ENCODE assay signal across 1 cellular context in the genomic region with DNA sequence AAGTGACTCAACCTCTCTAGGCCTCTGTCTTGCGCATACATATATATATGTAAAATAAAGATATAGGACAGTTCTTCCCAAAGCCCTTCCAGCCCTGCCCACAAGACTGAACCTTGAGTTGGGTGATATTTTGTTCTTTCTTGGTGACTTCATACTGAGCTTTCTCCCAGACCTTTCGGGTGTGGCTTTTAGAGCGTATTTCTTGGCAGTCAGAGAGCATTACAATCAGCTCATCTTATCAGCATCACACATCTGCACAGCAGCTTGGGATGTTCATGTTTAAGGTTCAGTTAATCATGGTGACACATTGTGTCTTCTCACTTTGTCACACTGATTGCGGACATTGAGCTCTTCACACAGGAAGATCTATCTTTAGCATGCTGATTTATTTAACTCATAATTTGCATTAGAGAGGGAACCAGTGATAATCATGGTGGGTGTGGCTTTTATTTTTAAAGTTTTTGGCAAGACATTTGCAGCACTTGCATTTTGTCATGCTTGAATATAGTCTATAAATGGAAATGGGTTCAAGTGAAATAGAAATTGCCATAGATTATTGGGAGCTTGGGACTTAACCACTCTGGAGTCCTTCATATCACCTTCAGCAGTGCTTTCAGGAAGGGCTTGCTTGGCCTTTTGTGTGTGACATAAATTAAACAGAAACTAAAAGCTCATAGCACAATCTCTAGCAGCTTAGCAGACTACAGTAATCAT.
TF ChIP-seq lines count a peak whose summit lies in the region.

No MANE protein-coding gene starts in this region.

TF ChIP-seq in WTC11, 78 proteins besides CTCF, POLR2A, EP300 and RAD21 (continued from another document):
- TF ChIP-seq, protein P1, sequence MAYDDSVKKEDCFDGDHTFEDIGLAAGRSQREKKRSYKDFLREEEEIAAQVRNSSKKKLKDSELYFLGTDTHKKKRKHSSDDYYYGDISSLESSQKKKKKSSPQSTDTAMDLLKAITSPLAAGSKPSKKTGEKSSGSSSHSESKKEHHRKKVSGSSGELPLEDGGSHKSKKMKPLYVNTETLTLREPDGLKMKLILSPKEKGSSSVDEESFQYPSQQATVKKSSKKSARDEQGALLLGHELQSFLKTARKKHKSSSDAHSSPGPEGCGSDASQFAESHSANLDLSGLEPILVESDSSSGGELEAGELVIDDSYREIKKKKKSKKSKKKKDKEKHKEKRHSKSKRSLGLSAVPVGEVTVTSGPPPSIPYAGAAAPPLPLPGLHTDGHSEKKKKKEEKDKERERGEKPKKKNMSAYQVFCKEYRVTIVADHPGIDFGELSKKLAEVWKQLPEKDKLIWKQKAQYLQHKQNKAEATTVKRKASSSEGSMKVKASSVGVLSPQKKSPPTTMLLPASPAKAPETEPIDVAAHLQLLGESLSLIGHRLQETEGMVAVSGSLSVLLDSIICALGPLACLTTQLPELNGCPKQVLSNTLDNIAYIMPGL (CRISPR knock-in tag; IDR thresholded peaks at IDR 0.05), result no peak
- no peak for TF ChIP-seq ZNF219 (CRISPR knock-in tag; IDR thresholded peaks at IDR 0.05; ENCODE audit: borderline replicate concordance)
- TF ChIP-seq, protein P2, sequence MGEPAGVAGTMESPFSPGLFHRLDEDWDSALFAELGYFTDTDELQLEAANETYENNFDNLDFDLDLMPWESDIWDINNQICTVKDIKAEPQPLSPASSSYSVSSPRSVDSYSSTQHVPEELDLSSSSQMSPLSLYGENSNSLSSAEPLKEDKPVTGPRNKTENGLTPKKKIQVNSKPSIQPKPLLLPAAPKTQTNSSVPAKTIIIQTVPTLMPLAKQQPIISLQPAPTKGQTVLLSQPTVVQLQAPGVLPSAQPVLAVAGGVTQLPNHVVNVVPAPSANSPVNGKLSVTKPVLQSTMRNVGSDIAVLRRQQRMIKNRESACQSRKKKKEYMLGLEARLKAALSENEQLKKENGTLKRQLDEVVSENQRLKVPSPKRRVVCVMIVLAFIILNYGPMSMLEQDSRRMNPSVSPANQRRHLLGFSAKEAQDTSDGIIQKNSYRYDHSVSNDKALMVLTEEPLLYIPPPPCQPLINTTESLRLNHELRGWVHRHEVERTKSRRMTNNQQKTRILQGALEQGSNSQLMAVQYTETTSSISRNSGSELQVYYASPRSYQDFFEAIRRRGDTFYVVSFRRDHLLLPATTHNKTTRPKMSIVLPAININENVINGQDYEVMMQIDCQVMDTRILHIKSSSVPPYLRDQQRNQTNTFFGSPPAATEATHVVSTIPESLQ (CRISPR knock-in tag; IDR thresholded peaks at IDR 0.05), result no peak
- no peak for TF ChIP-seq TP53 (CRISPR knock-in tag; IDR thresholded peaks at IDR 0.05)
- TF ChIP-seq, protein P3, sequence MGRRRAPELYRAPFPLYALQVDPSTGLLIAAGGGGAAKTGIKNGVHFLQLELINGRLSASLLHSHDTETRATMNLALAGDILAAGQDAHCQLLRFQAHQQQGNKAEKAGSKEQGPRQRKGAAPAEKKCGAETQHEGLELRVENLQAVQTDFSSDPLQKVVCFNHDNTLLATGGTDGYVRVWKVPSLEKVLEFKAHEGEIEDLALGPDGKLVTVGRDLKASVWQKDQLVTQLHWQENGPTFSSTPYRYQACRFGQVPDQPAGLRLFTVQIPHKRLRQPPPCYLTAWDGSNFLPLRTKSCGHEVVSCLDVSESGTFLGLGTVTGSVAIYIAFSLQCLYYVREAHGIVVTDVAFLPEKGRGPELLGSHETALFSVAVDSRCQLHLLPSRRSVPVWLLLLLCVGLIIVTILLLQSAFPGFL (CRISPR knock-in tag; IDR thresholded peaks at IDR 0.05; ENCODE audit: borderline replicate concordance), result no peak
- TF ChIP-seq, protein P4, sequence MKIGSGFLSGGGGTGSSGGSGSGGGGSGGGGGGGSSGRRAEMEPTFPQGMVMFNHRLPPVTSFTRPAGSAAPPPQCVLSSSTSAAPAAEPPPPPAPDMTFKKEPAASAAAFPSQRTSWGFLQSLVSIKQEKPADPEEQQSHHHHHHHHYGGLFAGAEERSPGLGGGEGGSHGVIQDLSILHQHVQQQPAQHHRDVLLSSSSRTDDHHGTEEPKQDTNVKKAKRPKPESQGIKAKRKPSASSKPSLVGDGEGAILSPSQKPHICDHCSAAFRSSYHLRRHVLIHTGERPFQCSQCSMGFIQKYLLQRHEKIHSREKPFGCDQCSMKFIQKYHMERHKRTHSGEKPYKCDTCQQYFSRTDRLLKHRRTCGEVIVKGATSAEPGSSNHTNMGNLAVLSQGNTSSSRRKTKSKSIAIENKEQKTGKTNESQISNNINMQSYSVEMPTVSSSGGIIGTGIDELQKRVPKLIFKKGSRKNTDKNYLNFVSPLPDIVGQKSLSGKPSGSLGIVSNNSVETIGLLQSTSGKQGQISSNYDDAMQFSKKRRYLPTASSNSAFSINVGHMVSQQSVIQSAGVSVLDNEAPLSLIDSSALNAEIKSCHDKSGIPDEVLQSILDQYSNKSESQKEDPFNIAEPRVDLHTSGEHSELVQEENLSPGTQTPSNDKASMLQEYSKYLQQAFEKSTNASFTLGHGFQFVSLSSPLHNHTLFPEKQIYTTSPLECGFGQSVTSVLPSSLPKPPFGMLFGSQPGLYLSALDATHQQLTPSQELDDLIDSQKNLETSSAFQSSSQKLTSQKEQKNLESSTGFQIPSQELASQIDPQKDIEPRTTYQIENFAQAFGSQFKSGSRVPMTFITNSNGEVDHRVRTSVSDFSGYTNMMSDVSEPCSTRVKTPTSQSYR (CRISPR knock-in tag; IDR thresholded peaks at IDR 0.05), result no peak
- TF ChIP-seq GABPB1 (CRISPR knock-in tag; IDR thresholded peaks at IDR 0.05), result no peak
- TF ChIP-seq NR3C1 (CRISPR knock-in tag; conservative IDR thresholded peaks at IDR 0.05; ENCODE audit: low read depth), result no peak
- TF ChIP-seq, protein P5, sequence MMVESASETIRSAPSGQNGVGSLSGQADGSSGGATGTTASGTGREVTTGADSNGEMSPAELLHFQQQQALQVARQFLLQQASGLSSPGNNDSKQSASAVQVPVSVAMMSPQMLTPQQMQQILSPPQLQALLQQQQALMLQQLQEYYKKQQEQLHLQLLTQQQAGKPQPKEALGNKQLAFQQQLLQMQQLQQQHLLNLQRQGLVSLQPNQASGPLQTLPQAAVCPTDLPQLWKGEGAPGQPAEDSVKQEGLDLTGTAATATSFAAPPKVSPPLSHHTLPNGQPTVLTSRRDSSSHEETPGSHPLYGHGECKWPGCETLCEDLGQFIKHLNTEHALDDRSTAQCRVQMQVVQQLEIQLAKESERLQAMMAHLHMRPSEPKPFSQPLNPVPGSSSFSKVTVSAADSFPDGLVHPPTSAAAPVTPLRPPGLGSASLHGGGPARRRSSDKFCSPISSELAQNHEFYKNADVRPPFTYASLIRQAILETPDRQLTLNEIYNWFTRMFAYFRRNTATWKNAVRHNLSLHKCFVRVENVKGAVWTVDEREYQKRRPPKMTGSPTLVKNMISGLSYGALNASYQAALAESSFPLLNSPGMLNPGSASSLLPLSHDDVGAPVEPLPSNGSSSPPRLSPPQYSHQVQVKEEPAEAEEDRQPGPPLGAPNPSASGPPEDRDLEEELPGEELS (CRISPR knock-in tag; IDR thresholded peaks at IDR 0.05), result no peak
- no peak for TF ChIP-seq ZBTB21 (CRISPR knock-in tag; IDR thresholded peaks at IDR 0.05; ENCODE audit: borderline replicate concordance)
- TF ChIP-seq NR1H2 (CRISPR knock-in tag; IDR thresholded peaks at IDR 0.05), result no peak
- TF ChIP-seq, protein P6, sequence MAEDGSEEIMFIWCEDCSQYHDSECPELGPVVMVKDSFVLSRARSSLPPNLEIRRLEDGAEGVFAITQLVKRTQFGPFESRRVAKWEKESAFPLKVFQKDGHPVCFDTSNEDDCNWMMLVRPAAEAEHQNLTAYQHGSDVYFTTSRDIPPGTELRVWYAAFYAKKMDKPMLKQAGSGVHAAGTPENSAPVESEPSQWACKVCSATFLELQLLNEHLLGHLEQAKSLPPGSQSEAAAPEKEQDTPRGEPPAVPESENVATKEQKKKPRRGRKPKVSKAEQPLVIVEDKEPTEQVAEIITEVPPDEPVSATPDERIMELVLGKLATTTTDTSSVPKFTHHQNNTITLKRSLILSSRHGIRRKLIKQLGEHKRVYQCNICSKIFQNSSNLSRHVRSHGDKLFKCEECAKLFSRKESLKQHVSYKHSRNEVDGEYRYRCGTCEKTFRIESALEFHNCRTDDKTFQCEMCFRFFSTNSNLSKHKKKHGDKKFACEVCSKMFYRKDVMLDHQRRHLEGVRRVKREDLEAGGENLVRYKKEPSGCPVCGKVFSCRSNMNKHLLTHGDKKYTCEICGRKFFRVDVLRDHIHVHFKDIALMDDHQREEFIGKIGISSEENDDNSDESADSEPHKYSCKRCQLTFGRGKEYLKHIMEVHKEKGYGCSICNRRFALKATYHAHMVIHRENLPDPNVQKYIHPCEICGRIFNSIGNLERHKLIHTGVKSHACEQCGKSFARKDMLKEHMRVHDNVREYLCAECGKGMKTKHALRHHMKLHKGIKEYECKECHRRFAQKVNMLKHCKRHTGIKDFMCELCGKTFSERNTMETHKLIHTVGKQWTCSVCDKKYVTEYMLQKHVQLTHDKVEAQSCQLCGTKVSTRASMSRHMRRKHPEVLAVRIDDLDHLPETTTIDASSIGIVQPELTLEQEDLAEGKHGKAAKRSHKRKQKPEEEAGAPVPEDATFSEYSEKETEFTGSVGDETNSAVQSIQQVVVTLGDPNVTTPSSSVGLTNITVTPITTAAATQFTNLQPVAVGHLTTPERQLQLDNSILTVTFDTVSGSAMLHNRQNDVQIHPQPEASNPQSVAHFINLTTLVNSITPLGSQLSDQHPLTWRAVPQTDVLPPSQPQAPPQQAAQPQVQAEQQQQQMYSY (CRISPR knock-in tag; IDR thresholded peaks at IDR 0.05), result no peak
